8 cellular contexts compared by ENCODE assay signal in genomic region chr17:76140661-76141211, GRCh38. TPM values are rescaled to one million over a fixed set of nuclear protein-coding genes. Genes with fewer than 3 reads are reported as not detected.
A peak's percentile ranks its signal among the peaks of the same experiment; 100 is the strongest.
DNase-seq lines count a peak whose midpoint lies in the region; ATAC-seq and TF ChIP-seq lines count a peak whose summit lies in the region.

No MANE protein-coding gene starts in this region.

- peak overlapping the region; percentile 16; the same call in 1 of the 2 replicates for H3K4me3 ChIP-seq in AG10803 (ENCODE audit: low read length)

- ATAC-seq in HG03354 (IDR thresholded peaks at IDR 0.05; ENCODE audit: poor library complexity, severe bottlenecking, unreplicated experiment) = peak; percentile 23
- ATAC-seq in natural killer cell treated with Interleukin-12 subunit alpha and Interleukin-12 subunit beta and Interleukin-15 and Interleukin-18, amount 100 ng/mL, for 72 hours = peak in 1 of 2 donors; percentile 4

- no peak for DNase-seq in AG10803 (ENCODE audit: low read depth)
- DNase-seq in caudate nucleus (lab: John Stamatoyannopoulos, UW) = no peak
- no peak for DNase-seq in natural killer cell treated with Interleukin-12 subunit alpha and Interleukin-12 subunit beta and Interleukin-15 and Interleukin-18, amount 100 ng/mL, for 72 hours (ENCODE audit: low spot score)
- DNase-seq in NCI-H2107 treated with DMSO at 0.1 percent for 48 hours (lab: John Stamatoyannopoulos, UW; ENCODE audit: unreplicated experiment) = no peak
- DNase-seq in NCI-H146 (lab: John Stamatoyannopoulos, UW) = no peak
- no peak for DNase-seq in NCI-H524 treated with DMSO at 0.1 percent for 48 hours (lab: John Stamatoyannopoulos, UW)
- no peak for DNase-seq in GM13976 (ENCODE audit: low spot score)

- H3K4me1 Mint-ChIP-seq in natural killer cell treated with Interleukin-12 subunit alpha and Interleukin-12 subunit beta and Interleukin-15 and Interleukin-18, amount 100 ng/mL, for 72 hours (ENCODE audit: low read depth in 2 of 2) = peaks cover 39 to 40% of the 10 kb centered on the region in 2 donors

- peak overlapping the region; percentile 74 for H3K4me3 Mint-ChIP-seq in natural killer cell treated with Interleukin-12 subunit alpha and Interleukin-12 subunit beta and Interleukin-15 and Interleukin-18, amount 100 ng/mL, for 72 hours

- H3K27me3 Mint-ChIP-seq in natural killer cell treated with Interleukin-12 subunit alpha and Interleukin-12 subunit beta and Interleukin-15 and Interleukin-18, amount 100 ng/mL, for 72 hours = peaks cover 0 to 4% of the 10 kb centered on the region in 2 donors

- in situ Hi-C loops in GM13976 (cut with MboI; ENCODE audit: low sequenced_read_pairs, unreplicated experiment) = no loop called here

- H3K27ac ChIP-seq in caudate nucleus (ENCODE audit: low read depth, low read length) = peak overlapping the region; percentile 69

- no peak for TF ChIP-seq CTCF in AG10803 (conservative IDR thresholded peaks at IDR 0.05; ENCODE audit: low read length)
- TF ChIP-seq CTCF in GM13976 (IDR thresholded peaks at IDR 0.05; ENCODE audit: borderline replicate concordance, control extremely low read depth, extremely low read depth, insufficient read depth, missing control alignments) = no peak

- no peaks in the 10 kb centered on the region for H3K36me3 Mint-ChIP-seq in natural killer cell treated with Interleukin-12 subunit alpha and Interleukin-12 subunit beta and Interleukin-15 and Interleukin-18, amount 100 ng/mL, for 72 hours

- H3K27ac Mint-ChIP-seq in natural killer cell treated with Interleukin-12 subunit alpha and Interleukin-12 subunit beta and Interleukin-15 and Interleukin-18, amount 100 ng/mL, for 72 hours = no peak overlapping the region

- no peaks in the 10 kb centered on the region for H3K9me3 Mint-ChIP-seq in natural killer cell treated with Interleukin-12 subunit alpha and Interleukin-12 subunit beta and Interleukin-15 and Interleukin-18, amount 100 ng/mL, for 72 hours

RNA-seq across cellular contexts. Expression of gene FOXJ1, which starts 0.3 kb away (rescaled TPM):
- under 1 TPM; 0.48 to 0.95 TPM for total RNA-seq in natural killer cell treated with Interleukin-12 subunit alpha and Interleukin-12 subunit beta and Interleukin-15 and Interleukin-18, amount 100 ng/mL, for 72 hours

RNA-seq across cellular contexts. Expression of gene EXOC7, which starts 37.1 kb away (rescaled TPM):
- total RNA-seq in natural killer cell treated with Interleukin-12 subunit alpha and Interleukin-12 subunit beta and Interleukin-15 and Interleukin-18, amount 100 ng/mL, for 72 hours = 100 to 1,000 TPM; 134 to 163 TPM
